Comparison of ENCODE assay signal across 16 cellular contexts in genomic region chr1:109229531-109230127, GRCh38. TPM values are rescaled to one million over a fixed set of nuclear protein-coding genes. Genes with fewer than 3 reads are reported as not detected.
A peak's percentile ranks its signal among the peaks of the same experiment; 100 is the strongest.
DNase-seq lines count a peak whose midpoint lies in the region; ATAC-seq and TF ChIP-seq lines count a peak whose summit lies in the region.
"Had no signal": no experiment of that assay in that cellular context is flagged by ENCODE, and none has a peak within 500 bp of the region (broad histone marks: within the 10 kb centered on the region; RNA-seq: fewer than 3 reads in every experiment).

No MANE protein-coding gene starts in this region.

- peaks cover 56% of the 10 kb centered on the region for H3K4me1 Mint-ChIP-seq in GM23338
- H3K4me1 Mint-ChIP-seq in endodermal cell, result peaks cover 24% of the 10 kb centered on the region
- peaks cover 52% of the 10 kb centered on the region for H3K4me1 Mint-ChIP-seq in neural crest cell

- 0 out of 4 replicates have a peak, but pooled peaks of 1 of the 2 experiments have one; percentile 1 for TF ChIP-seq CTCF in GM23338 (conservative IDR thresholded peaks at IDR 0.05; ENCODE audit: low read depth in 2 of 2)
- no peak for TF ChIP-seq CTCF in endodermal cell (conservative IDR thresholded peaks at IDR 0.05)
- no peak for TF ChIP-seq CTCF in neural crest cell (conservative IDR thresholded peaks at IDR 0.05)
- no peak for TF ChIP-seq CTCF in esophagus muscularis mucosa (IDR thresholded peaks at IDR 0.05)

- H3K36me3 Mint-ChIP-seq in GM23338 (ENCODE audit: low read depth) (peaks cover 80% of the 10 kb centered on the region), endodermal cell (ENCODE audit: low read depth) (peaks cover 50% of the 10 kb centered on the region), neural crest cell (ENCODE audit: low read depth) (peaks cover 38% of the 10 kb centered on the region)

- H3K9me3 Mint-ChIP-seq in GM23338 (no peaks in the 10 kb centered on the region), endodermal cell (no peaks in the 10 kb centered on the region), neural crest cell (no peaks in the 10 kb centered on the region)
- H3K9me3 Mint-ChIP-seq: activated T-helper 17 cell treated with anti-CD3 and anti-CD28 coated beads, Interleukin-2, amount 50 U/mL, for 72 hours had no signal

- H3K27me3 ChIP-seq in GM23338 (ENCODE audit: insufficient read depth) (no peaks in the 10 kb centered on the region), endodermal cell (ENCODE audit: control insufficient read depth, insufficient read depth, low read length, poor library complexity, severe bottlenecking) (no peaks in the 10 kb centered on the region), esophagus muscularis mucosa (no peaks in the 10 kb centered on the region)
- H3K27me3 ChIP-seq: adrenal gland, SJSA1 had no signal

- TF ChIP-seq EP300 in esophagus muscularis mucosa (IDR thresholded peaks at IDR 0.05), result no peak

- 15 to 19% methylated on average over 11 to 13 of the region's 13 CpGs for WGBS in endodermal cell (ENCODE audit: insufficient coverage in 1 of 2, insufficient read length in 1 of 2), 2 experiments
- WGBS in esophagus muscularis mucosa, result 72% methylated on average over 13 of the region's 13 CpGs

- ATAC-seq in GM23338 (peak; percentile 98), SK-N-SH treated with all-trans-retinoic acid at 6 μM for 48 hours (no peak)
- ATAC-seq: activated T-helper 17 cell treated with anti-CD3 and anti-CD28 coated beads, Interleukin-2, amount 50 U/mL, for 72 hours had no signal

- H3K4me1 ChIP-seq in GM23338 (ENCODE audit: insufficient read depth), result peaks cover 49% of the 10 kb centered on the region
- peaks cover 4% of the 10 kb centered on the region for H3K4me1 ChIP-seq in endodermal cell (ENCODE audit: control insufficient read depth, insufficient read depth, low read length)
- H3K4me1 ChIP-seq in esophagus muscularis mucosa, result peaks cover 0 to 8% (median 1%) of the 10 kb centered on the region in 4 donors
- H3K4me1 ChIP-seq: adrenal gland had no signal

- H3K9me3 ChIP-seq in endodermal cell (ENCODE audit: control insufficient read depth, low read length) (no peaks in the 10 kb centered on the region), esophagus muscularis mucosa (no peaks in the 10 kb centered on the region)
- H3K9me3 ChIP-seq: adrenal gland, SJSA1 had no signal

- H3K4me3 ChIP-seq in GM23338 (peak overlapping the region; percentile 40), endodermal cell (ENCODE audit: low read length) (peak overlapping the region; percentile 0), esophagus muscularis mucosa (no peak overlapping the region)
- H3K4me3 ChIP-seq: adrenal gland, SJSA1 had no signal

- TF ChIP-seq POLR2A in esophagus muscularis mucosa (IDR thresholded peaks at IDR 0.05; ENCODE audit: low read depth), result no peak

- DNase-seq in GM23338 (ENCODE audit: low spot score) (peak; percentile 99), NCI-H2227 treated with DMSO at 0.1 percent for 48 hours (lab: John Stamatoyannopoulos, UW) (peak; percentile 89), endodermal cell (peak; percentile 94), neural crest cell (ENCODE audit: low read depth, low spot score) (peak; percentile 70), esophagus muscularis mucosa (ENCODE audit: extremely low spot score) (no peak), NCI-H1048 (lab: John Stamatoyannopoulos, UW) (no peak), NCI-H2196 (lab: John Stamatoyannopoulos, UW; ENCODE audit: unreplicated experiment) (no peak)
- DNase-seq: activated CD8-positive, alpha-beta memory T cell treated with anti-CD3 and anti-CD28 coated beads for 24 hours; MM.1S; NCI-H446 treated with DMSO at 0.1 percent for 48 hours; stimulated activated CD4-positive, alpha-beta T cell treated with anti-CD3 and anti-CD28 coated beads, Interleukin-4, amount 100 ng/mL, for 1 hour; trophoblast cell had no signal

- H3K27ac ChIP-seq in GM23338 (ENCODE audit: low read depth) (peak overlapping the region; percentile 97), endodermal cell (ENCODE audit: low read depth, low read length) (peak overlapping the region; percentile 95), esophagus muscularis mucosa (replicated peaks in 1 of 4) (no peak overlapping the region)
- H3K27ac ChIP-seq: adrenal gland had no signal

- H3F3A ChIP-seq in GM23338 (replicated peaks; ENCODE audit: low read depth), result peaks cover 23% of the 10 kb centered on the region

- no peak overlapping the region for H3K9ac ChIP-seq in endodermal cell (ENCODE audit: extremely low read depth, low read length, poor library complexity, severe bottlenecking)

- H3K4me3 Mint-ChIP-seq in GM23338 (peak overlapping the region; percentile 58), endodermal cell (peak overlapping the region; percentile 42), neural crest cell (peak overlapping the region; percentile 79)
- H3K4me3 Mint-ChIP-seq: activated T-helper 17 cell treated with anti-CD3 and anti-CD28 coated beads, Interleukin-2, amount 50 U/mL, for 72 hours had no signal

- intact Hi-C loops in esophagus muscularis mucosa (cut with DNase I), result no loop called here

- H3K9me2 ChIP-seq in GM23338 (ENCODE audit: insufficient read depth), result no peaks in the 10 kb centered on the region

- H3K27ac Mint-ChIP-seq in GM23338 (peak overlapping the region; percentile 96), endodermal cell (peak overlapping the region; percentile 75), neural crest cell (ENCODE audit: unreplicated experiment) (peak overlapping the region; percentile 95)
- H3K27ac Mint-ChIP-seq: activated T-helper 17 cell treated with anti-CD3 and anti-CD28 coated beads, Interleukin-2, amount 50 U/mL, for 72 hours had no signal

- H3K27me3 Mint-ChIP-seq in GM23338 (ENCODE audit: insufficient read depth, low read depth, poor library complexity) (peaks cover 7% of the 10 kb centered on the region), endodermal cell (ENCODE audit: insufficient read depth) (no peaks in the 10 kb centered on the region), neural crest cell (ENCODE audit: low read depth) (no peaks in the 10 kb centered on the region)
- H3K27me3 Mint-ChIP-seq: activated T-helper 17 cell treated with anti-CD3 and anti-CD28 coated beads, Interleukin-2, amount 50 U/mL, for 72 hours had no signal

- H3K4me2 ChIP-seq in GM23338, result peak overlapping the region; percentile 65

- H3K79me2 ChIP-seq in GM23338 (replicated peaks; ENCODE audit: insufficient read depth), result peaks cover 20% of the 10 kb centered on the region

- H3K36me3 ChIP-seq in GM23338 (ENCODE audit: insufficient read depth) (peaks cover 26% of the 10 kb centered on the region), endodermal cell (ENCODE audit: control insufficient read depth, insufficient read depth, low read length) (peaks cover 61% of the 10 kb centered on the region), esophagus muscularis mucosa (peaks cover 60 to 95% (median 75%) of the 10 kb centered on the region in 4 donors)

- no peak overlapping the region for H2AFZ ChIP-seq in GM23338

- no peaks in the 10 kb centered on the region; the same call in 1 of the 2 replicates for H4K20me1 ChIP-seq in GM23338 (replicated peaks; ENCODE audit: insufficient read depth)

TF ChIP-seq in GM23338, 12 proteins besides CTCF, POLR2A, EP300 and RAD21 (continues in another document):
- TF ChIP-seq EZH2phosphoT487 (IDR thresholded peaks at IDR 0.05; ENCODE audit: unreplicated experiment) (no peak), NANOG (IDR thresholded peaks at IDR 0.05; ENCODE audit: borderline replicate concordance) (peak; percentile 62; the same call in 1 of the 2 replicates), ZNF331 (CRISPR knock-in tag; IDR thresholded peaks at IDR 0.05; ENCODE audit: low read depth) (0 out of 2 replicates have a peak, but pooled peaks have one; percentile 18), EZH2 (IDR thresholded peaks at IDR 0.05; ENCODE audit: low read depth, unreplicated experiment) (no peak), JUNB (IDR thresholded peaks at IDR 0.05; ENCODE audit: unreplicated experiment) (no peak), CREB1 (CRISPR knock-in tag; IDR thresholded peaks at IDR 0.05; ENCODE audit: low read depth) (peak; percentile 48), ZNF114 (CRISPR knock-in tag; IDR thresholded peaks at IDR 0.05) (no peak; the same call in 1 of the 2 replicates)

TF ChIP-seq in SK-N-SH treated with all-trans-retinoic acid at 6 μM for 48 hours, 23 proteins besides CTCF, POLR2A, EP300 and RAD21 (continues in another document):
- TF ChIP-seq, protein P1, sequence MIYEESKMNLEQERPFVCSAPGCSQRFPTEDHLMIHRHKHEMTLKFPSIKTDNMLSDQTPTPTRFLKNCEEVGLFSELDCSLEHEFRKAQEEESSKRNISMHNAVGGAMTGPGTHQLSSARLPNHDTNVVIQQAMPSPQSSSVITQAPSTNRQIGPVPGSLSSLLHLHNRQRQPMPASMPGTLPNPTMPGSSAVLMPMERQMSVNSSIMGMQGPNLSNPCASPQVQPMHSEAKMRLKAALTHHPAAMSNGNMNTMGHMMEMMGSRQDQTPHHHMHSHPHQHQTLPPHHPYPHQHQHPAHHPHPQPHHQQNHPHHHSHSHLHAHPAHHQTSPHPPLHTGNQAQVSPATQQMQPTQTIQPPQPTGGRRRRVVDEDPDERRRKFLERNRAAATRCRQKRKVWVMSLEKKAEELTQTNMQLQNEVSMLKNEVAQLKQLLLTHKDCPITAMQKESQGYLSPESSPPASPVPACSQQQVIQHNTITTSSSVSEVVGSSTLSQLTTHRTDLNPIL (CRISPR knock-in tag; IDR thresholded peaks at IDR 0.05; ENCODE audit: low read depth), result no peak
- TF ChIP-seq RARB (CRISPR knock-in tag; IDR thresholded peaks at IDR 0.05) (no peak), TCF4 (CRISPR knock-in tag; IDR thresholded peaks at IDR 0.05; ENCODE audit: borderline replicate concordance) (no peak), ARNTL (CRISPR knock-in tag; IDR thresholded peaks at IDR 0.05; ENCODE audit: borderline replicate concordance, low read depth) (no peak)

RNA-seq across cellular contexts. Expression of gene SARS1, which starts 15.9 kb away (rescaled TPM):
- 166 and 168 TPM in 2 replicates for total RNA-seq in GM23338 (2014; rRNA removed; shearing (Covaris generic))
- polyA plus RNA-seq in GM23338 (2016; fragmentation: Nextera tagmentation; extraction: Ambion mirVana), result 125 and 141 TPM in 2 replicates
- total RNA-seq in endodermal cell (100 to 1,000 TPM; 100 to 101 TPM), neural crest cell (156 and 158 TPM in 2 replicates), esophagus muscularis mucosa (100 to 1,000 TPM; 125 to 180 (median 144) TPM)
- polyA plus RNA-seq in endodermal cell (2013, experiment 1 of 2), result 159 TPM
- 128 TPM for polyA plus RNA-seq in endodermal cell (2013, experiment 2 of 2)

RNA-seq across cellular contexts. Expression of gene CELSR2, which starts 19.7 kb away (rescaled TPM):
- 30.4 and 35.1 TPM in 2 replicates for total RNA-seq in GM23338 (2014; rRNA removed; shearing (Covaris generic))
- 11.1 and 11.2 TPM in 2 replicates for polyA plus RNA-seq in GM23338 (2016; fragmentation: Nextera tagmentation; extraction: Ambion mirVana)
- total RNA-seq in endodermal cell (10 to 100 TPM; 16.1 to 20.2 TPM), neural crest cell (97.1 and 99.2 TPM in 2 replicates), esophagus muscularis mucosa (10 to 100 TPM in 2 of 4 donors, 1 to 10 TPM in 2; 7.8 to 20.4 (median 10.5) TPM)
- polyA plus RNA-seq in endodermal cell (2013, experiment 1 of 2), result 72.5 TPM
- polyA plus RNA-seq in endodermal cell (2013, experiment 2 of 2), result 63.1 TPM

RNA-seq across cellular contexts. Expression of gene PSRC1, which starts 53.3 kb away (rescaled TPM):
- total RNA-seq in GM23338 (2014; rRNA removed; shearing (Covaris generic)), result 50.6 and 61.1 TPM in 2 replicates
- 51.4 and 55.0 TPM in 2 replicates for polyA plus RNA-seq in GM23338 (2016; fragmentation: Nextera tagmentation; extraction: Ambion mirVana)
- total RNA-seq in endodermal cell (10 to 100 TPM; 38.5 to 72.7 TPM), neural crest cell (100 and 102 TPM in 2 replicates), esophagus muscularis mucosa (10 to 100 TPM in 1 of 4 donors, 1 to 10 TPM in 3; 5.3 to 12.5 (median 6.4) TPM)
- polyA plus RNA-seq in endodermal cell (2013, experiment 1 of 2), result 91.5 TPM
- polyA plus RNA-seq in endodermal cell (2013, experiment 2 of 2), result 92.2 TPM

Comparison
In these comparisons a context has a peak if more than half of its experiments do, and no peak if none do; other contexts are left out.
1. DNase-seq: peak in GM23338 (single experiment), NCI-H2227 treated with DMSO at 0.1 percent for 48 hours (single experiment), endodermal cell (single experiment) and neural crest cell (single experiment); none in esophagus muscularis mucosa (single experiment), NCI-H1048 (single experiment) and NCI-H2196 (single experiment).
2. H3K27ac ChIP-seq: peak in GM23338 (single experiment) and endodermal cell (single experiment); none in esophagus muscularis mucosa (0 of 4).
3. H3K4me3 ChIP-seq: peak in GM23338 (single experiment) and endodermal cell (single experiment); none in esophagus muscularis mucosa (0 of 4).
4. Peak in every context shown above with its lines, with median percentiles within 50 percentile points of each other: H3K27ac Mint-ChIP-seq and H3K4me3 Mint-ChIP-seq.